1 cellular context compared by ENCODE assay signal in genomic region chr1:210384625-210385024, GRCh38.
TF ChIP-seq lines count a peak whose summit lies in the region.

No MANE protein-coding gene starts in this region.

TF ChIP-seq in SK-N-SH treated with all-trans-retinoic acid at 6 μM for 48 hours, 23 proteins besides CTCF, POLR2A, EP300 and RAD21 (continued from another document):
- TF ChIP-seq CREB5 (CRISPR knock-in tag; IDR thresholded peaks at IDR 0.05; ENCODE audit: low read depth) (no peak), OSR1 (CRISPR knock-in tag; IDR thresholded peaks at IDR 0.05) (no peak), TOX (CRISPR knock-in tag; IDR thresholded peaks at IDR 0.05; ENCODE audit: borderline replicate concordance) (no peak), ESRRG (CRISPR knock-in tag; IDR thresholded peaks at IDR 0.05) (no peak), TSHZ2 (CRISPR knock-in tag; IDR thresholded peaks at IDR 0.05) (no peak), ISL1 (CRISPR knock-in tag; IDR thresholded peaks at IDR 0.05) (no peak), RARB (CRISPR knock-in tag; IDR thresholded peaks at IDR 0.05) (no peak), TCF4 (CRISPR knock-in tag; IDR thresholded peaks at IDR 0.05; ENCODE audit: borderline replicate concordance) (no peak), CSRNP3 (CRISPR knock-in tag; IDR thresholded peaks at IDR 0.05) (no peak), GLIS3 (CRISPR knock-in tag; IDR thresholded peaks at IDR 0.05) (no peak), ZNF8 (CRISPR knock-in tag; IDR thresholded peaks at IDR 0.05) (no peak)
